Comparison of ENCODE assay signal across 1 cellular context in genomic region chr5:108548684-108549596, GRCh38.
TF ChIP-seq lines count a peak whose summit lies in the region.

No MANE protein-coding gene starts in this region.

TF ChIP-seq in K562, 482 proteins besides CTCF, POLR2A, EP300 and RAD21 (continued from another document and continues in another):
- TF ChIP-seq ZNF668 (CRISPR knock-in tag; IDR thresholded peaks at IDR 0.05) (peak; percentile 96), SLC30A9 (CRISPR knock-in tag; IDR thresholded peaks at IDR 0.05) (no peak), CEBPG (CRISPR knock-in tag; IDR thresholded peaks at IDR 0.05) (no peak), CEBPG (tag; conservative IDR thresholded peaks at IDR 0.05 in 1 of 2, IDR thresholded peaks at IDR 0.05 in 1 of 2) (no peak), FOXJ2 (tag; IDR thresholded peaks at IDR 0.05) (no peak), ZNF436 (CRISPR knock-in tag; IDR thresholded peaks at IDR 0.05) (0 out of 2 replicates have a peak, but pooled peaks have one; percentile 41), HIVEP1 (CRISPR knock-in tag; IDR thresholded peaks at IDR 0.05) (0 out of 2 replicates have a peak, but pooled peaks have one; percentile 32), TFE3 (CRISPR knock-in tag; IDR thresholded peaks at IDR 0.05) (peak; percentile 57), ZFP1 (CRISPR knock-in tag; IDR thresholded peaks at IDR 0.05) (peak; percentile 74; the same call in 1 of the 2 replicates), ZBTB34 (CRISPR knock-in tag; IDR thresholded peaks at IDR 0.05) (peak; percentile 68; the same call in 1 of the 2 replicates), MTF1 (CRISPR knock-in tag; IDR thresholded peaks at IDR 0.05; ENCODE audit: borderline replicate concordance) (peak; percentile 87), PPARD (CRISPR knock-in tag; IDR thresholded peaks at IDR 0.05) (0 out of 2 replicates have a peak, but pooled peaks have one; percentile 61), LEF1 (IDR thresholded peaks at IDR 0.05) (peak; percentile 73; the same call in 1 of the 2 replicates), NCOA2 (IDR thresholded peaks at IDR 0.05; ENCODE audit: partially characterized antibody in 2 of 2) (no peak), ZNF140 (CRISPR knock-in tag; IDR thresholded peaks at IDR 0.05) (peak; percentile 92), ZNF212 (CRISPR knock-in tag; IDR thresholded peaks at IDR 0.05) (0 out of 2 replicates have a peak, but pooled peaks have one; percentile 61), GMEB1 (CRISPR knock-in tag; IDR thresholded peaks at IDR 0.05) (0 out of 2 replicates have a peak, but pooled peaks have one; percentile 31), ID3 (CRISPR knock-in tag; IDR thresholded peaks at IDR 0.05) (peak; percentile 82), ID3 (tag; IDR thresholded peaks at IDR 0.05) (peak; percentile 99), ILK (tag; IDR thresholded peaks at IDR 0.05; ENCODE audit: borderline replicate concordance, low read depth) (peak; percentile 77; the same call in 1 of the 2 replicates), NR2C1 (IDR thresholded peaks at IDR 0.05) (no peak), NR2C1 (tag; IDR thresholded peaks at IDR 0.05) (peak; percentile 89), ZBTB26 (CRISPR knock-in tag; IDR thresholded peaks at IDR 0.05) (no peak; the same call in 1 of the 2 replicates), TCF7 (IDR thresholded peaks at IDR 0.05; ENCODE audit: borderline replicate concordance) (peak; percentile 86), HBP1 (CRISPR knock-in tag; IDR thresholded peaks at IDR 0.05) (peak; percentile 74; the same call in 1 of the 2 replicates), ZNF232 (CRISPR knock-in tag; IDR thresholded peaks at IDR 0.05) (no peak), NFE2L1 (tag; IDR thresholded peaks at IDR 0.05; ENCODE audit: borderline replicate concordance, low read depth) (peak; percentile 42), SOX6 (IDR thresholded peaks at IDR 0.05) (peak; percentile 96), ZNF57 (CRISPR knock-in tag; IDR thresholded peaks at IDR 0.05) (no peak; the same call in 1 of the 2 replicates), ZNF592 (IDR thresholded peaks at IDR 0.05) (peak; percentile 99), SREBF1 (IDR thresholded peaks at IDR 0.05; ENCODE audit: borderline replicate concordance, low read depth, low read length) (no peak), CC2D1A (IDR thresholded peaks at IDR 0.05) (peak; percentile 44; the same call in 1 of the 2 replicates), PHF8 (IDR thresholded peaks at IDR 0.05; ENCODE audit: borderline replicate concordance, low read length) (no peak), CBFA2T2 (conservative IDR thresholded peaks at IDR 0.05) (peak; percentile 93), PML (IDR thresholded peaks at IDR 0.05; ENCODE audit: low read length) (peak; percentile 74), RBFOX2 (IDR thresholded peaks at IDR 0.05; ENCODE audit: low read depth, low read length) (no peak), ZNF41 (CRISPR knock-in tag; conservative IDR thresholded peaks at IDR 0.05) (peak; percentile 85), BACH1 (tag; IDR thresholded peaks at IDR 0.05) (peak; percentile 58; the same call in 1 of the 2 replicates), ZNF398 (CRISPR knock-in tag; IDR thresholded peaks at IDR 0.05) (peak; percentile 78; the same call in 1 of the 2 replicates), PHB2 (IDR thresholded peaks at IDR 0.05; ENCODE audit: low read depth) (peak; percentile 60; the same call in 1 of the 2 replicates), JUND (IDR thresholded peaks at IDR 0.05; ENCODE audit: borderline replicate concordance, low read depth, low read length) (no peak), JUND (tag; IDR thresholded peaks at IDR 0.05; ENCODE audit: borderline replicate concordance, low read depth, low read length) (peak; percentile 33; the same call in 1 of the 3 replicates), MTA2 (IDR thresholded peaks at IDR 0.05; ENCODE audit: low read depth) (peak; percentile 83), MECOM (CRISPR knock-in tag; IDR thresholded peaks at IDR 0.05) (peak; percentile 92), PTTG1 (tag; IDR thresholded peaks at IDR 0.05; ENCODE audit: low read depth) (peak; percentile 88), CCAR2 (IDR thresholded peaks at IDR 0.05; ENCODE audit: low read depth, low read length) (no peak), RBM34 (IDR thresholded peaks at IDR 0.05; ENCODE audit: borderline replicate concordance, insufficient read depth, low read length) (no peak), KLF16 (IDR thresholded peaks at IDR 0.05) (peak; percentile 73; the same call in 1 of the 2 replicates), NFXL1 (CRISPR knock-in tag; IDR thresholded peaks at IDR 0.05) (peak; percentile 73; the same call in 1 of the 2 replicates), BRD9 (IDR thresholded peaks at IDR 0.05; ENCODE audit: low read depth, partially characterized antibody) (no peak), CREM (IDR thresholded peaks at IDR 0.05; ENCODE audit: low read depth) (peak; percentile 37; the same call in 1 of the 2 replicates), HOMEZ (CRISPR knock-in tag; IDR thresholded peaks at IDR 0.05) (peak; percentile 50; the same call in 1 of the 2 replicates), RB1 (IDR thresholded peaks at IDR 0.05; ENCODE audit: low read depth) (no peak)
- TF ChIP-seq, protein P1, sequence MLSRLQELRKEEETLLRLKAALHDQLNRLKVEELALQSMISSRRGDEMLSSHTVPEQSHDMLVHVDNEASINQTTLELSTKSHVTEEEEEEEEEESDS (CRISPR knock-in tag; IDR thresholded peaks at IDR 0.05), result peak; percentile 50; the same call in 1 of the 2 replicates
- TF ChIP-seq, protein P2, sequence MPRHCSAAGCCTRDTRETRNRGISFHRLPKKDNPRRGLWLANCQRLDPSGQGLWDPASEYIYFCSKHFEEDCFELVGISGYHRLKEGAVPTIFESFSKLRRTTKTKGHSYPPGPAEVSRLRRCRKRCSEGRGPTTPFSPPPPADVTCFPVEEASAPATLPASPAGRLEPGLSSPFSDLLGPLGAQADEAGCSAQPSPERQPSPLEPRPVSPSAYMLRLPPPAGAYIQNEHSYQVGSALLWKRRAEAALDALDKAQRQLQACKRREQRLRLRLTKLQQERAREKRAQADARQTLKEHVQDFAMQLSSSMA (CRISPR knock-in tag; IDR thresholded peaks at IDR 0.05), result no peak
